Comparison of ENCODE assay signal across 21 cellular contexts in genomic region chr14:98847520-98848468, GRCh38.
"Had no signal": no experiment of that assay in that cellular context is flagged by ENCODE, and none has a peak within 500 bp of the region (broad histone marks: within the 10 kb centered on the region; RNA-seq: fewer than 3 reads in every experiment).

No MANE protein-coding gene starts in this region.

- H3K4me2 ChIP-seq: hepatocyte had no signal

- H3K36me3 ChIP-seq: neutrophil, sigmoid colon, thoracic aorta, transverse colon had no signal

- H3K4me3 ChIP-seq: dorsolateral prefrontal cortex, hepatocyte, lung, psoas muscle, sigmoid colon, skin epidermis, thoracic aorta, transverse colon had no signal

- H3K36me3 Mint-ChIP-seq: naive thymus-derived CD8-positive, alpha-beta T cell; stimulated activated naive B cell treated with anti-CD40 and anti-IgM and Interleukin-4, amounts not matched to agents 10 μg/mL and 1 μg/mL and 100 μg/mL, for 72 hours had no signal

- H3K4me1 Mint-ChIP-seq: stimulated activated naive B cell treated with anti-CD40 and anti-IgM and Interleukin-4, amounts not matched to agents 10 μg/mL and 1 μg/mL and 100 μg/mL, for 72 hours had no signal

- H3K27ac Mint-ChIP-seq: stimulated activated naive B cell treated with anti-CD40 and anti-IgM and Interleukin-4, amounts not matched to agents 10 μg/mL and 1 μg/mL and 100 μg/mL, for 72 hours; stimulated activated naive CD8-positive, alpha-beta T cell treated with anti-CD3 and anti-CD28 coated beads, Interleukin-15, amount 100 ng/mL, for 72 hours had no signal

- H2AFZ ChIP-seq: hepatocyte had no signal

- H3K4me1 ChIP-seq: psoas muscle, sigmoid colon, transverse colon had no signal

- H3K9me3 Mint-ChIP-seq: stimulated activated naive CD8-positive, alpha-beta T cell treated with anti-CD3 and anti-CD28 coated beads, Interleukin-15, amount 100 ng/mL, for 72 hours had no signal

- H3K27me3 Mint-ChIP-seq: naive thymus-derived CD8-positive, alpha-beta T cell; stimulated activated naive CD8-positive, alpha-beta T cell treated with anti-CD3 and anti-CD28 coated beads, Interleukin-15, amount 100 ng/mL, for 72 hours had no signal

- H3K27me3 ChIP-seq: hepatocyte, sigmoid colon, transverse colon had no signal

- H3K79me2 ChIP-seq: hepatocyte had no signal

- DNase-seq: cortex of kidney; dorsolateral prefrontal cortex; effector CD8-positive, alpha-beta T cell; foreskin melanocyte; left colon; left ventricle myocardium superior; naive thymus-derived CD8-positive, alpha-beta T cell; psoas muscle; retina; sigmoid colon; stimulated activated CD4-positive, alpha-beta T cell treated with anti-CD3 and anti-CD28 coated beads, Interleukin-2, amount 100 ng/mL, for 24 hours; stimulated activated CD4-positive, alpha-beta T cell treated with anti-CD3 and anti-CD28 coated beads, Interleukin-4, amount 100 ng/mL, for 4 hours; stimulated activated naive B cell treated with anti-CD40 and anti-IgM and Interleukin-4, amounts not matched to agents 10 μg/mL and 1 μg/mL and 100 μg/mL, for 72 hours; stimulated activated naive CD8-positive, alpha-beta T cell treated with anti-CD3 and anti-CD28 coated beads, Interleukin-15, amount 100 ng/mL, for 72 hours; substantia nigra; transverse colon had no signal

- H3K4me3 Mint-ChIP-seq: naive thymus-derived CD8-positive, alpha-beta T cell; stimulated activated naive B cell treated with anti-CD40 and anti-IgM and Interleukin-4, amounts not matched to agents 10 μg/mL and 1 μg/mL and 100 μg/mL, for 72 hours; stimulated activated naive CD8-positive, alpha-beta T cell treated with anti-CD3 and anti-CD28 coated beads, Interleukin-15, amount 100 ng/mL, for 72 hours had no signal

- H3K9me3 ChIP-seq: neutrophil, sigmoid colon, thoracic aorta had no signal

- H3K27ac ChIP-seq: dorsolateral prefrontal cortex, hepatocyte, neutrophil, psoas muscle, sigmoid colon, skin epidermis, thoracic aorta, transverse colon had no signal

- ATAC-seq: left colon; left ventricle myocardium superior; naive thymus-derived CD8-positive, alpha-beta T cell; psoas muscle; stimulated activated naive B cell treated with anti-CD40 and anti-IgM and Interleukin-4, amounts not matched to agents 10 μg/mL and 1 μg/mL and 100 μg/mL, for 72 hours; stimulated activated naive CD8-positive, alpha-beta T cell treated with anti-CD3 and anti-CD28 coated beads, Interleukin-15, amount 100 ng/mL, for 72 hours had no signal
